ENCODE assay signal across 20 cellular contexts in the genomic region with DNA sequence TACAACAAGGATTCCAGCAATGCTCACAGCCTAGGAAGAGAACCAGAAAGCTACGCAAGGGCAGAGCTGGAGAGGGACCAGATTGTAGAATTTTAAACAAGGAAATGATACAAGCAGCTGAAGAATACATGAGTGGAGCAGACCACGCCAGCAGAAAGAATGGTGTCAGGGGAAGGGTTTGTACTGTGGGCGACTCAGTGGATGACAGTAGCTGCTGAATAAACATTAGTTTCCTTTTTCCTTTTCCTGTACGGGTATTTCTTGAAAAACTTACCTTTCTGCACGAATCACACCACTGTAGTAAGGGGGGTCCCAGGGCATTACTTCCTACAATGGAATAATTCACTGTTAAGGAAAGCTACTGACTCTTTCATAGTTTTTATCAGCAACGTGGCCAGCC. TPM values are rescaled to one million over a fixed set of nuclear protein-coding genes. Genes with fewer than 3 reads are reported as not detected.
A peak's percentile ranks its signal among the peaks of the same experiment; 100 is the strongest.
DNase-seq lines count a peak whose midpoint lies in the region; ATAC-seq and TF ChIP-seq lines count a peak whose summit lies in the region.
"Had no signal": no experiment of that assay in that cellular context is flagged by ENCODE, and none has a peak within 500 bp of the region (broad histone marks: within the 10 kb centered on the region; RNA-seq: fewer than 3 reads in every experiment).

No MANE protein-coding gene starts in this region.

- no peak overlapping the region for H2AK5ac ChIP-seq in mesenchymal stem cell (ENCODE audit: low read length, severe bottlenecking)

- H3K4me2 ChIP-seq in mesenchymal stem cell (ENCODE audit: low read length, poor library complexity, severe bottlenecking): no peak overlapping the region

- peaks cover 3 to 46% of the 10 kb centered on the region in 2 experiments for H3K36me3 ChIP-seq in mesenchymal stem cell (ENCODE audit: control insufficient read depth in 1 of 2, insufficient read depth in 2 of 2, low read depth in 1 of 2, low read length in 2 of 2)

- H2BK5ac ChIP-seq in mesenchymal stem cell (ENCODE audit: low read depth, low read length, poor library complexity, severe bottlenecking): no peak overlapping the region

- H3K9ac ChIP-seq in mesenchymal stem cell (ENCODE audit: low read length): no peak overlapping the region

- H2BK15ac ChIP-seq in mesenchymal stem cell (ENCODE audit: low read depth, poor library complexity, severe bottlenecking): no peak overlapping the region

- no peak for TF ChIP-seq CTCF in HFFc6 (IDR thresholded peaks at IDR 0.05)

- H3K27me3 Mint-ChIP-seq in HFFc6 (ENCODE audit: insufficient read depth) (no peaks in the 10 kb centered on the region; the same call in 1 of the 2 replicates), T-helper 17 cell (no peaks in the 10 kb centered on the region)

- H3K4me1 ChIP-seq in mesenchymal stem cell (ENCODE audit: control insufficient read depth, insufficient read depth, low read depth, low read length): no peaks in the 10 kb centered on the region

- DNase-seq in HFFc6: no peak
- no peak for DNase-seq in T-helper 17 cell
- DNase-seq in mesenchymal stem cell: no peak
- no peak for DNase-seq in stimulated activated CD4-positive, alpha-beta T cell treated with anti-CD3 and anti-CD28 coated beads, Interleukin-2, amount 100 ng/mL, for 24 hours
- no peak for DNase-seq in DMS114 treated with DMSO at 0.1 percent for 48 hours (lab: John Stamatoyannopoulos, UW; ENCODE audit: unreplicated experiment)
- DNase-seq in NCI-H1417 (lab: John Stamatoyannopoulos, UW): no peak
- DNase-seq: H7, Karpas-422, NCI-H1417 treated with DMSO at 0.1 percent for 48 hours, NCI-H187, NCI-H2107, NCI-H446 treated with DMSO at 0.1 percent for 48 hours, NCI-H526 treated with DMSO at 0.1 percent for 48 hours, OCI-M1, Right ventricle myocardium superior had no signal

- H3K4me1 Mint-ChIP-seq in HFFc6 (ENCODE audit: low read depth) (peaks cover 20% of the 10 kb centered on the region), T-helper 17 cell (peaks cover 13% of the 10 kb centered on the region)

- no peak overlapping the region for H3K4me3 Mint-ChIP-seq in HFFc6
- H3K4me3 Mint-ChIP-seq in T-helper 17 cell: no peak overlapping the region

- H3K9me3 Mint-ChIP-seq in HFFc6: no peaks in the 10 kb centered on the region

- H3K9me3 ChIP-seq in T-helper 17 cell (ENCODE audit: control insufficient read depth, low read length, poor library complexity, severe bottlenecking): no peaks in the 10 kb centered on the region
- H3K9me3 ChIP-seq in mesenchymal stem cell (ENCODE audit: control insufficient read depth, low read length): no peaks in the 10 kb centered on the region

- H3K4me3 ChIP-seq in mesenchymal stem cell (ENCODE audit: insufficient read depth in 1 of 2, low read depth in 1 of 2, low read length in 2 of 2): no peak overlapping the region
- H3K4me3 ChIP-seq: GM12878 had no signal

- no peaks in the 10 kb centered on the region for H3K27me3 ChIP-seq in mesenchymal stem cell (ENCODE audit: control insufficient read depth in 1 of 2, insufficient read depth in 1 of 2, low read length in 2 of 2)

- H3K27ac ChIP-seq in mesenchymal stem cell (ENCODE audit: low read length, poor library complexity, severe bottlenecking): no peak overlapping the region
- H3K27ac ChIP-seq: C4-2B had no signal

- WGBS in mesenchymal stem cell: 50% methylated on average over 5 of the region's 6 CpGs

- H3K14ac ChIP-seq in mesenchymal stem cell (ENCODE audit: low read length in 2 of 2): no peak overlapping the region

- H3K4ac ChIP-seq in mesenchymal stem cell (ENCODE audit: low read depth in 1 of 2, low read length in 2 of 2): no peak overlapping the region

- peaks cover 23% of the 10 kb centered on the region for H3K36me3 Mint-ChIP-seq in HFFc6 (ENCODE audit: low read depth)
- peaks cover 15% of the 10 kb centered on the region for H3K36me3 Mint-ChIP-seq in T-helper 17 cell (ENCODE audit: low read depth)

- peak overlapping the region; percentile 7 for H4K8ac ChIP-seq in mesenchymal stem cell (ENCODE audit: low read length)

- H2BK120ac ChIP-seq in mesenchymal stem cell (ENCODE audit: low read depth, low read length): no peak overlapping the region

- H3K23ac ChIP-seq in mesenchymal stem cell (ENCODE audit: low read length in 2 of 2): no peak overlapping the region

- H3K79me1 ChIP-seq in mesenchymal stem cell (replicated peaks; ENCODE audit: low read length, poor library complexity, severe bottlenecking): no peaks in the 10 kb centered on the region

- H2BK12ac ChIP-seq in mesenchymal stem cell (ENCODE audit: low read length in 2 of 2): no peak overlapping the region

- ATAC-seq in T-helper 17 cell (no peak), esophagus mucosa (peak; percentile 51), GM19035 (IDR thresholded peaks at IDR 0.05; ENCODE audit: unreplicated experiment) (no peak)
- ATAC-seq: GM12878 had no signal

- no peak overlapping the region for H2AFZ ChIP-seq in mesenchymal stem cell (ENCODE audit: low read depth, low read length)

- H3K27ac Mint-ChIP-seq in HFFc6 (0 out of 2 replicates have a peak overlapping the region, but pooled peaks have one; percentile 10), T-helper 17 cell (peak overlapping the region; percentile 21)

- no peak overlapping the region for H4K91ac ChIP-seq in mesenchymal stem cell (ENCODE audit: low read length)

- no peak overlapping the region for H3K18ac ChIP-seq in mesenchymal stem cell (ENCODE audit: low read depth in 1 of 2, low read length in 2 of 2)

RNA-seq across cellular contexts. Expression of a gene that starts 30.6 kb away (rescaled TPM):
- 10 to 100 TPM; 11.3 to 15.6 (median 13.1) TPM for total RNA-seq in HFFc6 (2021; fragmentation: NEBNext Ultra II Directional; extraction: Animal tissue kit (Norgen Biotek cat#: 25700))
- total RNA-seq in T-helper 17 cell (1 to 10 TPM; 7.5 to 9.2 TPM), esophagus mucosa (26.0 TPM)
- polyA plus RNA-seq in mesenchymal stem cell (2013, experiment 1 of 2): 14.5 TPM
- 15.8 TPM for polyA plus RNA-seq in mesenchymal stem cell (2013, experiment 2 of 2)

RNA-seq across cellular contexts. Expression of a gene that starts 38.7 kb away (rescaled TPM):
- total RNA-seq in HFFc6 (2021; fragmentation: NEBNext Ultra II Directional; extraction: Animal tissue kit (Norgen Biotek cat#: 25700)): under 1 TPM in 2 of 6 experiments, not detected in 4; 0.25 to 0.27 TPM
- not detected for total RNA-seq in T-helper 17 cell
- not detected for total RNA-seq in esophagus mucosa
- 0.06 TPM for polyA plus RNA-seq in mesenchymal stem cell (2013, experiment 1 of 2)
- polyA plus RNA-seq in mesenchymal stem cell (2013, experiment 2 of 2): 0.08 TPM
- total RNA-seq: GM12878, H7, MCF 10A had no signal
